ENCODE assay signal across 1 cellular context in the genomic region with DNA sequence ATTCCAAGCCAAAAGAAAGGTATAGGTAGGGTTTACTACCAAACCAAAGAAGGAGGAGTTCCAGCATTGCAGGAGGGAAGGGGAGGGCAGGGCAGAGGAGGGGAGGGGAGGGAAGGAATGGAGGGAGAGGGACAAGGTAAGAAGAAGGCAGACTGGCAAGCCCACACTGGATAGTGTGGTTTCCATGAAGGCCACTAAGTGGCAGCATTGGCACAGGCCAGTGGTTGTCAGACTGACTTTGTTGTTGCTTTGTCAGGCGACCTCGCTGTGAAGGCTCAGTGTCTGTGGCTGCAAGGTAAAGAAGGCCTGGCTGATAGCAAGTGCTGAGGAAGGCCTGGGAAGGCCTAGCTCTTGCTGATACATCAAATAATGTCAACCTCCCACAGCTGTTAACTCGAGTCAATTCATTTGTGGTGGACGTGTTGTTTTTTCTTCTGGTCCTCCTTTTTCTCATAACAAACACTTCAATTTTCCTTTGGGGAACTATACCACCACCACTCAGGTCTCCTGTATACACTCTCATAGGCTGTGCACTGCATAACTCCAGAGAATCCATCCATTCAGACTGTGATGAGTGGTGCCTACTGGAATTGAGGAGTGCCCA.
TF ChIP-seq lines count a peak whose summit lies in the region.

No MANE protein-coding gene starts in this region.

TF ChIP-seq in HCT116, 20 proteins besides CTCF, POLR2A, EP300 and RAD21 (continued from another document):
- TF ChIP-seq, protein P1, sequence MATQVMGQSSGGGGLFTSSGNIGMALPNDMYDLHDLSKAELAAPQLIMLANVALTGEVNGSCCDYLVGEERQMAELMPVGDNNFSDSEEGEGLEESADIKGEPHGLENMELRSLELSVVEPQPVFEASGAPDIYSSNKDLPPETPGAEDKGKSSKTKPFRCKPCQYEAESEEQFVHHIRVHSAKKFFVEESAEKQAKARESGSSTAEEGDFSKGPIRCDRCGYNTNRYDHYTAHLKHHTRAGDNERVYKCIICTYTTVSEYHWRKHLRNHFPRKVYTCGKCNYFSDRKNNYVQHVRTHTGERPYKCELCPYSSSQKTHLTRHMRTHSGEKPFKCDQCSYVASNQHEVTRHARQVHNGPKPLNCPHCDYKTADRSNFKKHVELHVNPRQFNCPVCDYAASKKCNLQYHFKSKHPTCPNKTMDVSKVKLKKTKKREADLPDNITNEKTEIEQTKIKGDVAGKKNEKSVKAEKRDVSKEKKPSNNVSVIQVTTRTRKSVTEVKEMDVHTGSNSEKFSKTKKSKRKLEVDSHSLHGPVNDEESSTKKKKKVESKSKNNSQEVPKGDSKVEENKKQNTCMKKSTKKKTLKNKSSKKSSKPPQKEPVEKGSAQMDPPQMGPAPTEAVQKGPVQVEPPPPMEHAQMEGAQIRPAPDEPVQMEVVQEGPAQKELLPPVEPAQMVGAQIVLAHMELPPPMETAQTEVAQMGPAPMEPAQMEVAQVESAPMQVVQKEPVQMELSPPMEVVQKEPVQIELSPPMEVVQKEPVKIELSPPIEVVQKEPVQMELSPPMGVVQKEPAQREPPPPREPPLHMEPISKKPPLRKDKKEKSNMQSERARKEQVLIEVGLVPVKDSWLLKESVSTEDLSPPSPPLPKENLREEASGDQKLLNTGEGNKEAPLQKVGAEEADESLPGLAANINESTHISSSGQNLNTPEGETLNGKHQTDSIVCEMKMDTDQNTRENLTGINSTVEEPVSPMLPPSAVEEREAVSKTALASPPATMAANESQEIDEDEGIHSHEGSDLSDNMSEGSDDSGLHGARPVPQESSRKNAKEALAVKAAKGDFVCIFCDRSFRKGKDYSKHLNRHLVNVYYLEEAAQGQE (IDR thresholded peaks at IDR 0.05; ENCODE audit: low read depth): no peak
- no peak for TF ChIP-seq EGR1 (IDR thresholded peaks at IDR 0.05; ENCODE audit: low read depth)
- TF ChIP-seq, protein P2, sequence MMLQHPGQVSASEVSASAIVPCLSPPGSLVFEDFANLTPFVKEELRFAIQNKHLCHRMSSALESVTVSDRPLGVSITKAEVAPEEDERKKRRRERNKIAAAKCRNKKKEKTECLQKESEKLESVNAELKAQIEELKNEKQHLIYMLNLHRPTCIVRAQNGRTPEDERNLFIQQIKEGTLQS (IDR thresholded peaks at IDR 0.05): no peak
- TF ChIP-seq YY1 (IDR thresholded peaks at IDR 0.05; ENCODE audit: extremely low read depth, insufficient replicate concordance, low read depth, low read length): no peak
- TF ChIP-seq, protein P3, sequence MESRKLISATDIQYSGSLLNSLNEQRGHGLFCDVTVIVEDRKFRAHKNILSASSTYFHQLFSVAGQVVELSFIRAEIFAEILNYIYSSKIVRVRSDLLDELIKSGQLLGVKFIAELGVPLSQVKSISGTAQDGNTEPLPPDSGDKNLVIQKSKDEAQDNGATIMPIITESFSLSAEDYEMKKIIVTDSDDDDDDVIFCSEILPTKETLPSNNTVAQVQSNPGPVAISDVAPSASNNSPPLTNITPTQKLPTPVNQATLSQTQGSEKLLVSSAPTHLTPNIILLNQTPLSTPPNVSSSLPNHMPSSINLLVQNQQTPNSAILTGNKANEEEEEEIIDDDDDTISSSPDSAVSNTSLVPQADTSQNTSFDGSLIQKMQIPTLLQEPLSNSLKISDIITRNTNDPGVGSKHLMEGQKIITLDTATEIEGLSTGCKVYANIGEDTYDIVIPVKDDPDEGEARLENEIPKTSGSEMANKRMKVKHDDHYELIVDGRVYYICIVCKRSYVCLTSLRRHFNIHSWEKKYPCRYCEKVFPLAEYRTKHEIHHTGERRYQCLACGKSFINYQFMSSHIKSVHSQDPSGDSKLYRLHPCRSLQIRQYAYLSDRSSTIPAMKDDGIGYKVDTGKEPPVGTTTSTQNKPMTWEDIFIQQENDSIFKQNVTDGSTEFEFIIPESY (IDR thresholded peaks at IDR 0.05; ENCODE audit: extremely low read depth, insufficient replicate concordance, low read length): no peak
- no peak for TF ChIP-seq FOSL1 (IDR thresholded peaks at IDR 0.05; ENCODE audit: low read depth)
- TF ChIP-seq SIN3A (IDR thresholded peaks at IDR 0.05; ENCODE audit: low read depth): no peak
- TF ChIP-seq ZNF274 (IDR thresholded peaks at IDR 0.05; ENCODE audit: low read depth, low read length): no peak
- TF ChIP-seq ZFX (IDR thresholded peaks at IDR 0.05): no peak
- no peak for TF ChIP-seq SRF (IDR thresholded peaks at IDR 0.05; ENCODE audit: low read depth)
- no peak for TF ChIP-seq ELF1 (IDR thresholded peaks at IDR 0.05; ENCODE audit: borderline replicate concordance, low read depth)
- no peak for TF ChIP-seq POLR2AphosphoS5 (IDR thresholded peaks at IDR 0.05; ENCODE audit: low read depth, low read length)
- TF ChIP-seq CEBPB (IDR thresholded peaks at IDR 0.05; ENCODE audit: low read depth): no peak
- TF ChIP-seq EZH2 (IDR thresholded peaks at IDR 0.05): no peak
- TF ChIP-seq EZH2phosphoT487 (IDR thresholded peaks at IDR 0.05; ENCODE audit: borderline replicate concordance): no peak
